In genomic region chr11:77196961-77197360, GRCh38 we compare ENCODE assay signal across 16 cellular contexts.
"Had no signal": no experiment of that assay in that cellular context is flagged by ENCODE, and none has a peak within 500 bp of the region (broad histone marks: within the 10 kb centered on the region; RNA-seq: fewer than 3 reads in every experiment).

No MANE protein-coding gene starts in this region.

- H3K27ac ChIP-seq: cardiac muscle cell, foreskin keratinocyte, left ventricle myocardium inferior, psoas muscle, thyroid gland had no signal

- H3K9me3 Mint-ChIP-seq: activated CD4-positive, alpha-beta T cell treated with anti-CD3 and anti-CD28 coated beads, Interleukin-2, amount 10 ng/mL, durations not matched to agents 7 days and 5 days; activated naive CD4-positive, alpha-beta T cell treated with anti-CD3 and anti-CD28 coated beads, Interleukin-2, amount 50 U/mL, for 72 hours; activated T-cell treated with anti-CD3 and anti-CD28 coated beads, Interleukin-2, amount 50 U/mL, for 4 hours; naive B cell; neural crest cell had no signal

- H3K27ac Mint-ChIP-seq: activated CD4-positive, alpha-beta T cell treated with anti-CD3 and anti-CD28 coated beads, Interleukin-2, amount 10 ng/mL, durations not matched to agents 7 days and 5 days; activated CD8-positive, alpha-beta T cell treated with anti-CD3 and anti-CD28 coated beads, Interleukin-2, amount 10 ng/mL, durations not matched to agents 7 days and 5 days; activated naive CD4-positive, alpha-beta T cell treated with anti-CD3 and anti-CD28 coated beads, Interleukin-2, amount 50 U/mL, for 72 hours had no signal

- H3K4me1 Mint-ChIP-seq: activated CD4-positive, alpha-beta T cell treated with anti-CD3 and anti-CD28 coated beads, Interleukin-2, amount 10 ng/mL, durations not matched to agents 7 days and 5 days; naive B cell had no signal

- H3K4me3 ChIP-seq: cardiac muscle cell, left ventricle myocardium inferior, psoas muscle, thyroid gland had no signal

- H3K36me3 ChIP-seq: cardiac muscle cell, left ventricle myocardium inferior, thyroid gland had no signal

- DNase-seq: activated CD4-positive, alpha-beta T cell treated with anti-CD3 and anti-CD28 coated beads, Interleukin-2, amount 10 ng/mL, durations not matched to agents 7 days and 5 days; activated CD8-positive, alpha-beta T cell treated with anti-CD3 and anti-CD28 coated beads, Interleukin-2, amount 10 ng/mL, durations not matched to agents 7 days and 5 days; activated T-cell treated with anti-CD3 and anti-CD28 coated beads, Interleukin-2, amount 50 U/mL, for 4 hours; amniotic stem cell; foreskin keratinocyte; hypothalamus; left ventricle myocardium inferior; naive B cell; stimulated activated naive CD4-positive, alpha-beta T cell; T1000; thyroid gland had no signal

- H3K36me3 Mint-ChIP-seq: activated naive CD4-positive, alpha-beta T cell treated with anti-CD3 and anti-CD28 coated beads, Interleukin-2, amount 50 U/mL, for 72 hours; naive B cell had no signal

- H3K4me1 ChIP-seq: foreskin keratinocyte, psoas muscle had no signal

- ATAC-seq: activated CD4-positive, CD25-positive, alpha-beta regulatory T cell treated with anti-CD3 and anti-CD28 coated beads, Interleukin-2, amount 50 U/mL, for 24 hours; activated CD8-positive, alpha-beta T cell treated with anti-CD3 and anti-CD28 coated beads, Interleukin-2, amount 10 ng/mL, durations not matched to agents 7 days and 5 days; activated naive CD4-positive, alpha-beta T cell treated with anti-CD3 and anti-CD28 coated beads, Interleukin-2, amount 50 U/mL, for 72 hours; activated T-cell treated with anti-CD3 and anti-CD28 coated beads, Interleukin-2, amount 50 U/mL, for 4 hours; foreskin keratinocyte; psoas muscle had no signal

- H3K27me3 ChIP-seq: cardiac muscle cell, foreskin keratinocyte, thyroid gland had no signal

- H3K4me3 Mint-ChIP-seq: activated CD4-positive, alpha-beta T cell treated with anti-CD3 and anti-CD28 coated beads, Interleukin-2, amount 10 ng/mL, durations not matched to agents 7 days and 5 days; activated CD8-positive, alpha-beta T cell treated with anti-CD3 and anti-CD28 coated beads, Interleukin-2, amount 10 ng/mL, durations not matched to agents 7 days and 5 days; activated T-cell treated with anti-CD3 and anti-CD28 coated beads, Interleukin-2, amount 50 U/mL, for 4 hours; naive B cell; neural crest cell had no signal

- H3K27me3 Mint-ChIP-seq: activated CD4-positive, alpha-beta T cell treated with anti-CD3 and anti-CD28 coated beads, Interleukin-2, amount 10 ng/mL, durations not matched to agents 7 days and 5 days; naive B cell had no signal

- H3K9me3 ChIP-seq: left ventricle myocardium inferior, psoas muscle, thyroid gland had no signal
